In genomic region chr6:90217621-90218496, GRCh38 we compare ENCODE assay signal across 8 cellular contexts.
DNase-seq lines count a peak whose midpoint lies in the region; ATAC-seq, FAIRE-seq and TF ChIP-seq lines count a peak whose summit lies in the region.

No MANE protein-coding gene starts in this region.

- no peaks in the 10 kb centered on the region for H3K27me3 Mint-ChIP-seq in astrocyte (ENCODE audit: low read depth, unreplicated experiment)

- H3K4me1 Mint-ChIP-seq in astrocyte (ENCODE audit: low read depth, unreplicated experiment), result peaks cover 23% of the 10 kb centered on the region

- DNase-seq in AG04450 (ENCODE audit: low read depth, low spot score) (no peak), Karpas-422 (no peak), astrocyte (ENCODE audit: low read depth) (no peak), iPS-NIHi11 (ENCODE audit: low spot score) (peak; percentile 79), stomach (peak; percentile 56), CD1c-positive myeloid dendritic cell (ENCODE audit: extremely low spot score) (no peak), hippocampal formation (lab: John Stamatoyannopoulos, UW) (no peak)

- H3K27me3 ChIP-seq in AG04450 (ENCODE audit: control insufficient read depth, insufficient read depth, low read length), result no peaks in the 10 kb centered on the region
- no peaks in the 10 kb centered on the region for H3K27me3 ChIP-seq in Karpas-422 (ENCODE audit: low read length)
- no peaks in the 10 kb centered on the region for H3K27me3 ChIP-seq in astrocyte (ENCODE audit: insufficient read depth, low read length)
- H3K27me3 ChIP-seq in stomach, result no peaks in the 10 kb centered on the region

- H3K27ac Mint-ChIP-seq in astrocyte (ENCODE audit: unreplicated experiment), result no peak overlapping the region

- H3K9ac ChIP-seq in Karpas-422 (ENCODE audit: low read length) (peak overlapping the region; percentile 39), astrocyte (ENCODE audit: low read length) (peak overlapping the region; percentile 90)

- H3K9me3 ChIP-seq in AG04450 (ENCODE audit: control insufficient read depth, insufficient read depth, low read length), result peaks cover 3% of the 10 kb centered on the region; the same call in 1 of the 2 replicates
- H3K9me3 ChIP-seq in Karpas-422 (ENCODE audit: low read length), result no peaks in the 10 kb centered on the region
- H3K9me3 ChIP-seq in astrocyte (ENCODE audit: insufficient read depth, low read depth, low read length), result peaks cover 2% of the 10 kb centered on the region
- H3K9me3 ChIP-seq in stomach, result peaks cover 0 to 4% (median 1%) of the 10 kb centered on the region in 4 donors

- FAIRE-seq in astrocyte (lab: Jason Lieb, UNC), result peak; percentile 59

- peaks cover 35% of the 10 kb centered on the region for H3K4me1 ChIP-seq in Karpas-422 (ENCODE audit: low read length)
- H3K4me1 ChIP-seq in astrocyte (ENCODE audit: insufficient read depth, low read length), result peaks cover 47% of the 10 kb centered on the region
- peaks cover 14 to 51% (median 30%) of the 10 kb centered on the region in 4 donors for H3K4me1 ChIP-seq in stomach

- no peaks in the 10 kb centered on the region for H3K9me2 ChIP-seq in Karpas-422 (replicated peaks; ENCODE audit: insufficient read depth, low read length)

- H3K4me2 ChIP-seq in Karpas-422 (ENCODE audit: low read depth, low read length, poor library complexity, severe bottlenecking) (peak overlapping the region; percentile 48), astrocyte (ENCODE audit: low read length) (peak overlapping the region; percentile 79)

- CTCF ChIA-PET in AG04450 (lab: Charles Lee), result interaction anchor here (1.1 to 2.5 kb wide), 5 partner anchors 73 to 277 kb away, joined by 3 to 12 read pairs (median 4); no protein-coding TSS in a partner anchor

- H3K4me3 Mint-ChIP-seq in astrocyte (ENCODE audit: unreplicated experiment), result no peak overlapping the region

- TF ChIP-seq POLR2A in stomach (IDR thresholded peaks at IDR 0.05), result no peak

- H3K9me3 Mint-ChIP-seq in astrocyte (ENCODE audit: unreplicated experiment), result peaks cover 8% of the 10 kb centered on the region

- WGBS in stomach, 5 donors, result 14 to 24% (median 18%) methylated on average over 12 of the region's 12 CpGs

- TF ChIP-seq EP300 in stomach (IDR thresholded peaks at IDR 0.05), result no peak

- H3K4me3 ChIP-seq in AG04450 (ENCODE audit: low read depth, low read length), result peak overlapping the region; percentile 27
- H3K4me3 ChIP-seq in Karpas-422 (ENCODE audit: low read length), result peak overlapping the region; percentile 20; the same call in 1 of the 2 replicates
- peak overlapping the region; percentile 37 for H3K4me3 ChIP-seq in astrocyte (ENCODE audit: insufficient read depth, low read depth, low read length)
- peak overlapping the region in 2 of 4 donors; percentile 20 to 22 for H3K4me3 ChIP-seq in stomach

- H4K20me1 ChIP-seq in Karpas-422 (ENCODE audit: insufficient read depth, low read depth, low read length) (no peaks in the 10 kb centered on the region), astrocyte (ENCODE audit: insufficient read depth, low read length) (no peaks in the 10 kb centered on the region)

- TF ChIP-seq CTCF in AG04450 (IDR thresholded peaks at IDR 0.05; ENCODE audit: low read depth, low read length) (no peak), astrocyte (IDR thresholded peaks at IDR 0.05; ENCODE audit: insufficient read depth, low read depth, low read length) (no peak), stomach (IDR thresholded peaks at IDR 0.05) (no peak)

- ATAC-seq in HG02885 (IDR thresholded peaks at IDR 0.05; ENCODE audit: poor library complexity, unreplicated experiment), result no peak

- H3K36me3 ChIP-seq in Karpas-422 (ENCODE audit: insufficient read depth, low read length), result no peaks in the 10 kb centered on the region
- no peaks in the 10 kb centered on the region for H3K36me3 ChIP-seq in astrocyte (ENCODE audit: insufficient read depth, low read length)
- no peaks in the 10 kb centered on the region for H3K36me3 ChIP-seq in stomach

- H3K27ac ChIP-seq in AG04450 (ENCODE audit: low read depth, low read length) (peak overlapping the region; percentile 97), Karpas-422 (ENCODE audit: low read length) (no peak overlapping the region), astrocyte (ENCODE audit: low read depth, low read length) (peak overlapping the region; percentile 97), stomach (peak overlapping the region; percentile 77 to 90 (median 90))

- H3K79me2 ChIP-seq in Karpas-422 (ENCODE audit: low read length), result no peaks in the 10 kb centered on the region
- no peaks in the 10 kb centered on the region for H3K79me2 ChIP-seq in astrocyte (ENCODE audit: insufficient read depth, low read length)

- intact Hi-C loops in stomach (cut with DNase I; ENCODE audit: low total_unique reads), result no loop called here

- H3K36me3 Mint-ChIP-seq in astrocyte (ENCODE audit: low read depth, unreplicated experiment), result peaks cover 5% of the 10 kb centered on the region

- H2AFZ ChIP-seq in Karpas-422 (ENCODE audit: low read length) (peak overlapping the region; percentile 84), astrocyte (ENCODE audit: low read depth, low read length) (no peak overlapping the region)

- POLR2A ChIA-PET in AG04450 (lab: Yijun Ruan, JAX), result interaction anchor here (0.6 to 3.3 kb wide), 24 partner anchors 13 to 277 kb away, joined by 3 to 47 read pairs (median 9); partner anchors contain the start of gene BACH2

Comparison
In these comparisons a context has a peak if more than half of its experiments do, and no peak if none do; other contexts are left out.
1. DNase-seq: peak in iPS-NIHi11 (single experiment) and stomach (single experiment); none in AG04450 (single experiment), Karpas-422 (single experiment), astrocyte (single experiment), CD1c-positive myeloid dendritic cell (single experiment) and hippocampal formation (0 of 2).